ENCODE assay signal across 22 cellular contexts in the genomic region with DNA sequence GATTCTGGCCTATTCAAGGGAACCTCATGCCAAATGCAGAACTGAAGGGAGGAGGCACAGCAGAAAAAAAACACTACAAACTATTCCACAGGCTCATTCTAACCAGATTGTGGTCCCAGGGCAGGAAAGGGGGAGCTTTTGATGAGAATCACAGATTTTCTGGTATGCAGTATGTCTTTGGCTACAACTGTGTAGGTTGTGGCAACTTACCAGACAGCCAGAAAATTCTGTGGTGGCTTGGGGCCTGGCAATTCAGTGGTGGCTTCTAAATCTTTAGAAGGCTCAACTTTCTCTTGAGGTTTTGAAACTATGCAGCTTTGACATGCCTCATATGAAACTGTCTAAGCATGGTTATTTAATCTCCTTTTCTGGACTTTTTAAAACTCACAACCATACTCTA.
"Had no signal": no experiment of that assay in that cellular context is flagged by ENCODE, and none has a peak within 500 bp of the region (broad histone marks: within the 10 kb centered on the region; RNA-seq: fewer than 3 reads in every experiment).

No MANE protein-coding gene starts in this region.

- H3K4me1 ChIP-seq: spleen had no signal

- H3K36me3 ChIP-seq: adrenal gland, spleen, tibial nerve had no signal

- H3K9me3 ChIP-seq: adrenal gland, mucosa of descending colon, spleen, tibial nerve had no signal

- H3K4me2 ChIP-seq: hepatocyte had no signal

- H3K27me3 ChIP-seq: adrenal gland, hepatocyte, spleen, tibial nerve had no signal

- H3K27ac ChIP-seq: adrenal gland, hepatocyte, spleen, tibial nerve had no signal

- DNase-seq: activated B cell treated with CpG ODN at 0.5 μM for 24 hours; activated CD4-positive, alpha-beta T cell treated with anti-CD3 and anti-CD28 coated beads for 36 hours; activated CD4-positive, alpha-beta T cell treated with anti-CD3 and anti-CD28 coated beads, Interleukin-2, amount 50 U/mL, for 48 hours; activated CD8-positive, alpha-beta memory T cell treated with anti-CD3 and anti-CD28 coated beads, Interleukin-2, amount 50 U/mL, for 48 hours; activated naive CD4-positive, alpha-beta T cell; activated T-cell treated with anti-CD3 and anti-CD28 coated beads, Interleukin-2, amount 50 U/mL, for 4 hours; adrenal gland; effector CD8-positive, alpha-beta T cell; erythroblast; glutamatergic neuron; immature natural killer cell; kidney glomerular epithelial cell; mucosa of descending colon; naive thymus-derived CD4-positive, alpha-beta T cell; retina; spleen; stimulated activated CD4-positive, alpha-beta T cell treated with anti-CD3 and anti-CD28 coated beads, Interleukin-4, amount 100 ng/mL, for 24 hours; stimulated activated naive CD8-positive, alpha-beta T cell treated with anti-CD3 and anti-CD28 coated beads, Interleukin-15, Interleukin-2, amounts not matched to agents 100 U/mL and 50 U/mL, for 24 hours; SW 1271; T-helper 17 cell had no signal

- H2AFZ ChIP-seq: hepatocyte had no signal

- H3K79me2 ChIP-seq: hepatocyte had no signal

- H3K4me3 ChIP-seq: adrenal gland, hepatocyte, mucosa of descending colon, spleen, tibial nerve had no signal
